ENCODE assay signal across 1 cellular context in the genomic region with DNA sequence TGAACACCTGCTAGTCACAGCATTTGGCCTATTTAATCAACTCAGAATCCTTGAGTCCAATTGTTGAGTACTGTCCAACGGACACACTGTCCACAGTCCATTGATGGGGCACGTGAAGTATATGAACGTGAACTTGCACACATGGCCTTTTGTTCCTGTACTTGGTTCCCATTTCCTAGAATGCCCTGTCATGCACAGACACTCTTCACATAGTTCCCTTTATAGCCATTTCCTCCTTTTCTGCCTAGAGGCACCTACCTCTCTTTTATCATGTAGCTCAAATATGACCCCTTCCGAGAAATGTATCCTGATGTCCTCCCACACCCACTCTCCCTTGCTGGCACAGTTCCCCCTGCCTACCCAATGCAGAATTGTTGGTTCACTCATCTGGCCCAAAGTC.
A peak's percentile ranks its signal among the peaks of the same experiment; 100 is the strongest.
TF ChIP-seq lines count a peak whose summit lies in the region.

No MANE protein-coding gene starts in this region.

TF ChIP-seq in K562, 482 proteins besides CTCF, POLR2A, EP300 and RAD21 (continued from another document and continues in another):
- TF ChIP-seq, protein P1, sequence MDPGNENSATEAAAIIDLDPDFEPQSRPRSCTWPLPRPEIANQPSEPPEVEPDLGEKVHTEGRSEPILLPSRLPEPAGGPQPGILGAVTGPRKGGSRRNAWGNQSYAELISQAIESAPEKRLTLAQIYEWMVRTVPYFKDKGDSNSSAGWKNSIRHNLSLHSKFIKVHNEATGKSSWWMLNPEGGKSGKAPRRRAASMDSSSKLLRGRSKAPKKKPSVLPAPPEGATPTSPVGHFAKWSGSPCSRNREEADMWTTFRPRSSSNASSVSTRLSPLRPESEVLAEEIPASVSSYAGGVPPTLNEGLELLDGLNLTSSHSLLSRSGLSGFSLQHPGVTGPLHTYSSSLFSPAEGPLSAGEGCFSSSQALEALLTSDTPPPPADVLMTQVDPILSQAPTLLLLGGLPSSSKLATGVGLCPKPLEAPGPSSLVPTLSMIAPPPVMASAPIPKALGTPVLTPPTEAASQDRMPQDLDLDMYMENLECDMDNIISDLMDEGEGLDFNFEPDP (CRISPR knock-in tag; IDR thresholded peaks at IDR 0.05): no peak
- TF ChIP-seq TAF15 (IDR thresholded peaks at IDR 0.05; ENCODE audit: low read depth, low read length) (no peak), EWSR1 (IDR thresholded peaks at IDR 0.05; ENCODE audit: borderline replicate concordance, low read depth, partially characterized antibody) (no peak), ZFX (CRISPR knock-in tag; IDR thresholded peaks at IDR 0.05) (no peak), POLR2G (IDR thresholded peaks at IDR 0.05; ENCODE audit: low read depth, low read length) (no peak), SMAD1 (IDR thresholded peaks at IDR 0.05; ENCODE audit: low read depth, low read length, partially characterized antibody) (no peak), RFX7 (CRISPR knock-in tag; IDR thresholded peaks at IDR 0.05) (no peak), MAFF (IDR thresholded peaks at IDR 0.05; ENCODE audit: low read length) (peak; percentile 57; the same call in 1 of the 2 replicates), RBM22 (IDR thresholded peaks at IDR 0.05; ENCODE audit: low read depth, low read length, poor library complexity, severe bottlenecking) (no peak), HCFC1 (IDR thresholded peaks at IDR 0.05; ENCODE audit: low read depth, low read length) (no peak), ZBED1 (IDR thresholded peaks at IDR 0.05) (no peak), U2AF1 (optimal IDR thresholded peaks at IDR 0.05; ENCODE audit: low read depth, low read length) (no peak), SNRNP70 (optimal IDR thresholded peaks at IDR 0.05; ENCODE audit: low read depth, low read length) (no peak), PHF21A (IDR thresholded peaks at IDR 0.05; ENCODE audit: borderline replicate concordance, low read depth) (no peak), SRF (CRISPR knock-in tag; IDR thresholded peaks at IDR 0.05) (peak in 1 of 2 experiments; percentile 88; a peak in 1 of 4 replicates), HNRNPLL (IDR thresholded peaks at IDR 0.05; ENCODE audit: low read depth, low read length, poor library complexity, severe bottlenecking) (no peak), TEAD4 (IDR thresholded peaks at IDR 0.05; ENCODE audit: low read length) (0 out of 2 replicates have a peak, but pooled peaks have one; percentile 6), TEAD4 (CRISPR knock-in tag; IDR thresholded peaks at IDR 0.05; ENCODE audit: borderline replicate concordance) (no peak), ZNF79 (CRISPR knock-in tag; IDR thresholded peaks at IDR 0.05; ENCODE audit: low read depth) (no peak), ZNF143 (CRISPR knock-in tag; IDR thresholded peaks at IDR 0.05) (no peak), PHF8 (IDR thresholded peaks at IDR 0.05; ENCODE audit: borderline replicate concordance, low read length) (no peak), C11orf30 (IDR thresholded peaks at IDR 0.05; ENCODE audit: low read depth) (peak; percentile 65), RUNX1 (IDR thresholded peaks at IDR 0.05; ENCODE audit: low read depth) (no peak), POLR2AphosphoS2 (IDR thresholded peaks at IDR 0.05; ENCODE audit: low read length) (no peak), MTA2 (IDR thresholded peaks at IDR 0.05; ENCODE audit: low read depth) (no peak), MAFK (IDR thresholded peaks at IDR 0.05; ENCODE audit: low read length) (peak; percentile 53; the same call in 1 of the 2 replicates), HDAC8 (tag; IDR thresholded peaks at IDR 0.05) (no peak), ZNF354B (CRISPR knock-in tag; IDR thresholded peaks at IDR 0.05) (no peak), CC2D1A (IDR thresholded peaks at IDR 0.05) (peak; percentile 39; the same call in 1 of the 2 replicates), SP1 (CRISPR knock-in tag; IDR thresholded peaks at IDR 0.05) (no peak), GATAD2A (IDR thresholded peaks at IDR 0.05) (no peak), MCM7 (IDR thresholded peaks at IDR 0.05) (no peak), HDAC1 (IDR thresholded peaks at IDR 0.05) (no peak), SPI1 (IDR thresholded peaks at IDR 0.05; ENCODE audit: borderline replicate concordance, low read depth, low read length) (peak; percentile 78; the same call in 1 of the 2 replicates), MYNN (IDR thresholded peaks at IDR 0.05) (no peak), MYNN (CRISPR knock-in tag; IDR thresholded peaks at IDR 0.05) (no peak), HMG20B (CRISPR knock-in tag; IDR thresholded peaks at IDR 0.05) (no peak), SETDB1 (IDR thresholded peaks at IDR 0.05; ENCODE audit: low read length) (no peak), NFIX (CRISPR knock-in tag; IDR thresholded peaks at IDR 0.05; ENCODE audit: low read depth) (no peak)
- TF ChIP-seq, protein P2, sequence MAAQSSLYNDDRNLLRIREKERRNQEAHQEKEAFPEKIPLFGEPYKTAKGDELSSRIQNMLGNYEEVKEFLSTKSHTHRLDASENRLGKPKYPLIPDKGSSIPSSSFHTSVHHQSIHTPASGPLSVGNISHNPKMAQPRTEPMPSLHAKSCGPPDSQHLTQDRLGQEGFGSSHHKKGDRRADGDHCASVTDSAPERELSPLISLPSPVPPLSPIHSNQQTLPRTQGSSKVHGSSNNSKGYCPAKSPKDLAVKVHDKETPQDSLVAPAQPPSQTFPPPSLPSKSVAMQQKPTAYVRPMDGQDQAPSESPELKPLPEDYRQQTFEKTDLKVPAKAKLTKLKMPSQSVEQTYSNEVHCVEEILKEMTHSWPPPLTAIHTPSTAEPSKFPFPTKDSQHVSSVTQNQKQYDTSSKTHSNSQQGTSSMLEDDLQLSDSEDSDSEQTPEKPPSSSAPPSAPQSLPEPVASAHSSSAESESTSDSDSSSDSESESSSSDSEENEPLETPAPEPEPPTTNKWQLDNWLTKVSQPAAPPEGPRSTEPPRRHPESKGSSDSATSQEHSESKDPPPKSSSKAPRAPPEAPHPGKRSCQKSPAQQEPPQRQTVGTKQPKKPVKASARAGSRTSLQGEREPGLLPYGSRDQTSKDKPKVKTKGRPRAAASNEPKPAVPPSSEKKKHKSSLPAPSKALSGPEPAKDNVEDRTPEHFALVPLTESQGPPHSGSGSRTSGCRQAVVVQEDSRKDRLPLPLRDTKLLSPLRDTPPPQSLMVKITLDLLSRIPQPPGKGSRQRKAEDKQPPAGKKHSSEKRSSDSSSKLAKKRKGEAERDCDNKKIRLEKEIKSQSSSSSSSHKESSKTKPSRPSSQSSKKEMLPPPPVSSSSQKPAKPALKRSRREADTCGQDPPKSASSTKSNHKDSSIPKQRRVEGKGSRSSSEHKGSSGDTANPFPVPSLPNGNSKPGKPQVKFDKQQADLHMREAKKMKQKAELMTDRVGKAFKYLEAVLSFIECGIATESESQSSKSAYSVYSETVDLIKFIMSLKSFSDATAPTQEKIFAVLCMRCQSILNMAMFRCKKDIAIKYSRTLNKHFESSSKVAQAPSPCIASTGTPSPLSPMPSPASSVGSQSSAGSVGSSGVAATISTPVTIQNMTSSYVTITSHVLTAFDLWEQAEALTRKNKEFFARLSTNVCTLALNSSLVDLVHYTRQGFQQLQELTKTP (IDR thresholded peaks at IDR 0.05; ENCODE audit: low read depth in 1 of 2, partially characterized antibody in 2 of 2): no peak
- TF ChIP-seq, protein P3, sequence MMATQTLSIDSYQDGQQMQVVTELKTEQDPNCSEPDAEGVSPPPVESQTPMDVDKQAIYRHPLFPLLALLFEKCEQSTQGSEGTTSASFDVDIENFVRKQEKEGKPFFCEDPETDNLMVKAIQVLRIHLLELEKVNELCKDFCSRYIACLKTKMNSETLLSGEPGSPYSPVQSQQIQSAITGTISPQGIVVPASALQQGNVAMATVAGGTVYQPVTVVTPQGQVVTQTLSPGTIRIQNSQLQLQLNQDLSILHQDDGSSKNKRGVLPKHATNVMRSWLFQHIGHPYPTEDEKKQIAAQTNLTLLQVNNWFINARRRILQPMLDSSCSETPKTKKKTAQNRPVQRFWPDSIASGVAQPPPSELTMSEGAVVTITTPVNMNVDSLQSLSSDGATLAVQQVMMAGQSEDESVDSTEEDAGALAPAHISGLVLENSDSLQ (IDR thresholded peaks at IDR 0.05): no peak
- TF ChIP-seq, protein P4, sequence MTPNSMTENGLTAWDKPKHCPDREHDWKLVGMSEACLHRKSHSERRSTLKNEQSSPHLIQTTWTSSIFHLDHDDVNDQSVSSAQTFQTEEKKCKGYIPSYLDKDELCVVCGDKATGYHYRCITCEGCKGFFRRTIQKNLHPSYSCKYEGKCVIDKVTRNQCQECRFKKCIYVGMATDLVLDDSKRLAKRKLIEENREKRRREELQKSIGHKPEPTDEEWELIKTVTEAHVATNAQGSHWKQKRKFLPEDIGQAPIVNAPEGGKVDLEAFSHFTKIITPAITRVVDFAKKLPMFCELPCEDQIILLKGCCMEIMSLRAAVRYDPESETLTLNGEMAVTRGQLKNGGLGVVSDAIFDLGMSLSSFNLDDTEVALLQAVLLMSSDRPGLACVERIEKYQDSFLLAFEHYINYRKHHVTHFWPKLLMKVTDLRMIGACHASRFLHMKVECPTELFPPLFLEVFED (CRISPR knock-in tag; conservative IDR thresholded peaks at IDR 0.05): no peak
- TF ChIP-seq, protein P5, sequence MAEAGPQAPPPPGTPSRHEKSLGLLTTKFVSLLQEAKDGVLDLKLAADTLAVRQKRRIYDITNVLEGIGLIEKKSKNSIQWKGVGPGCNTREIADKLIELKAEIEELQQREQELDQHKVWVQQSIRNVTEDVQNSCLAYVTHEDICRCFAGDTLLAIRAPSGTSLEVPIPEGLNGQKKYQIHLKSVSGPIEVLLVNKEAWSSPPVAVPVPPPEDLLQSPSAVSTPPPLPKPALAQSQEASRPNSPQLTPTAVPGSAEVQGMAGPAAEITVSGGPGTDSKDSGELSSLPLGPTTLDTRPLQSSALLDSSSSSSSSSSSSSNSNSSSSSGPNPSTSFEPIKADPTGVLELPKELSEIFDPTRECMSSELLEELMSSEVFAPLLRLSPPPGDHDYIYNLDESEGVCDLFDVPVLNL (CRISPR knock-in tag; IDR thresholded peaks at IDR 0.05; ENCODE audit: low read depth): no peak
- TF ChIP-seq, protein P6, sequence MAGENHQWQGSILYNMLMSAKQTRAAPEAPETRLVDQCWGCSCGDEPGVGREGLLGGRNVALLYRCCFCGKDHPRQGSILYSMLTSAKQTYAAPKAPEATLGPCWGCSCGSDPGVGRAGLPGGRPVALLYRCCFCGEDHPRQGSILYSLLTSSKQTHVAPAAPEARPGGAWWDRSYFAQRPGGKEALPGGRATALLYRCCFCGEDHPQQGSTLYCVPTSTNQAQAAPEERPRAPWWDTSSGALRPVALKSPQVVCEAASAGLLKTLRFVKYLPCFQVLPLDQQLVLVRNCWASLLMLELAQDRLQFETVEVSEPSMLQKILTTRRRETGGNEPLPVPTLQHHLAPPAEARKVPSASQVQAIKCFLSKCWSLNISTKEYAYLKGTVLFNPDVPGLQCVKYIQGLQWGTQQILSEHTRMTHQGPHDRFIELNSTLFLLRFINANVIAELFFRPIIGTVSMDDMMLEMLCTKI (IDR thresholded peaks at IDR 0.05; ENCODE audit: partially characterized antibody): no peak
- TF ChIP-seq, protein P7, sequence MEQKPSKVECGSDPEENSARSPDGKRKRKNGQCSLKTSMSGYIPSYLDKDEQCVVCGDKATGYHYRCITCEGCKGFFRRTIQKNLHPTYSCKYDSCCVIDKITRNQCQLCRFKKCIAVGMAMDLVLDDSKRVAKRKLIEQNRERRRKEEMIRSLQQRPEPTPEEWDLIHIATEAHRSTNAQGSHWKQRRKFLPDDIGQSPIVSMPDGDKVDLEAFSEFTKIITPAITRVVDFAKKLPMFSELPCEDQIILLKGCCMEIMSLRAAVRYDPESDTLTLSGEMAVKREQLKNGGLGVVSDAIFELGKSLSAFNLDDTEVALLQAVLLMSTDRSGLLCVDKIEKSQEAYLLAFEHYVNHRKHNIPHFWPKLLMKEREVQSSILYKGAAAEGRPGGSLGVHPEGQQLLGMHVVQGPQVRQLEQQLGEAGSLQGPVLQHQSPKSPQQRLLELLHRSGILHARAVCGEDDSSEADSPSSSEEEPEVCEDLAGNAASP (IDR thresholded peaks at IDR 0.05): no peak
- TF ChIP-seq, protein P8, sequence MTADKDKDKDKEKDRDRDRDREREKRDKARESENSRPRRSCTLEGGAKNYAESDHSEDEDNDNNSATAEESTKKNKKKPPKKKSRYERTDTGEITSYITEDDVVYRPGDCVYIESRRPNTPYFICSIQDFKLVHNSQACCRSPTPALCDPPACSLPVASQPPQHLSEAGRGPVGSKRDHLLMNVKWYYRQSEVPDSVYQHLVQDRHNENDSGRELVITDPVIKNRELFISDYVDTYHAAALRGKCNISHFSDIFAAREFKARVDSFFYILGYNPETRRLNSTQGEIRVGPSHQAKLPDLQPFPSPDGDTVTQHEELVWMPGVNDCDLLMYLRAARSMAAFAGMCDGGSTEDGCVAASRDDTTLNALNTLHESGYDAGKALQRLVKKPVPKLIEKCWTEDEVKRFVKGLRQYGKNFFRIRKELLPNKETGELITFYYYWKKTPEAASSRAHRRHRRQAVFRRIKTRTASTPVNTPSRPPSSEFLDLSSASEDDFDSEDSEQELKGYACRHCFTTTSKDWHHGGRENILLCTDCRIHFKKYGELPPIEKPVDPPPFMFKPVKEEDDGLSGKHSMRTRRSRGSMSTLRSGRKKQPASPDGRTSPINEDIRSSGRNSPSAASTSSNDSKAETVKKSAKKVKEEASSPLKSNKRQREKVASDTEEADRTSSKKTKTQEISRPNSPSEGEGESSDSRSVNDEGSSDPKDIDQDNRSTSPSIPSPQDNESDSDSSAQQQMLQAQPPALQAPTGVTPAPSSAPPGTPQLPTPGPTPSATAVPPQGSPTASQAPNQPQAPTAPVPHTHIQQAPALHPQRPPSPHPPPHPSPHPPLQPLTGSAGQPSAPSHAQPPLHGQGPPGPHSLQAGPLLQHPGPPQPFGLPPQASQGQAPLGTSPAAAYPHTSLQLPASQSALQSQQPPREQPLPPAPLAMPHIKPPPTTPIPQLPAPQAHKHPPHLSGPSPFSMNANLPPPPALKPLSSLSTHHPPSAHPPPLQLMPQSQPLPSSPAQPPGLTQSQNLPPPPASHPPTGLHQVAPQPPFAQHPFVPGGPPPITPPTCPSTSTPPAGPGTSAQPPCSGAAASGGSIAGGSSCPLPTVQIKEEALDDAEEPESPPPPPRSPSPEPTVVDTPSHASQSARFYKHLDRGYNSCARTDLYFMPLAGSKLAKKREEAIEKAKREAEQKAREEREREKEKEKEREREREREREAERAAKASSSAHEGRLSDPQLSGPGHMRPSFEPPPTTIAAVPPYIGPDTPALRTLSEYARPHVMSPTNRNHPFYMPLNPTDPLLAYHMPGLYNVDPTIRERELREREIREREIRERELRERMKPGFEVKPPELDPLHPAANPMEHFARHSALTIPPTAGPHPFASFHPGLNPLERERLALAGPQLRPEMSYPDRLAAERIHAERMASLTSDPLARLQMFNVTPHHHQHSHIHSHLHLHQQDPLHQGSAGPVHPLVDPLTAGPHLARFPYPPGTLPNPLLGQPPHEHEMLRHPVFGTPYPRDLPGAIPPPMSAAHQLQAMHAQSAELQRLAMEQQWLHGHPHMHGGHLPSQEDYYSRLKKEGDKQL (CRISPR knock-in tag; IDR thresholded peaks at IDR 0.05; ENCODE audit: borderline replicate concordance): no peak
- TF ChIP-seq, protein P9, sequence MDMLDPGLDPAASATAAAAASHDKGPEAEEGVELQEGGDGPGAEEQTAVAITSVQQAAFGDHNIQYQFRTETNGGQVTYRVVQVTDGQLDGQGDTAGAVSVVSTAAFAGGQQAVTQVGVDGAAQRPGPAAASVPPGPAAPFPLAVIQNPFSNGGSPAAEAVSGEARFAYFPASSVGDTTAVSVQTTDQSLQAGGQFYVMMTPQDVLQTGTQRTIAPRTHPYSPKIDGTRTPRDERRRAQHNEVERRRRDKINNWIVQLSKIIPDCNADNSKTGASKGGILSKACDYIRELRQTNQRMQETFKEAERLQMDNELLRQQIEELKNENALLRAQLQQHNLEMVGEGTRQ (CRISPR knock-in tag; IDR thresholded peaks at IDR 0.05): no peak
